Comparison of ENCODE assay signal across 16 cellular contexts in genomic region chr3:47849186-47850061, GRCh38. TPM values are rescaled to one million over a fixed set of nuclear protein-coding genes. Genes with fewer than 3 reads are reported as not detected.
DNase-seq lines count a peak whose midpoint lies in the region; ATAC-seq, FAIRE-seq and TF ChIP-seq lines count a peak whose summit lies in the region.
"Had no signal": no experiment of that assay in that cellular context is flagged by ENCODE, and none has a peak within 500 bp of the region (broad histone marks: within the 10 kb centered on the region; RNA-seq: fewer than 3 reads in every experiment).

No MANE protein-coding gene starts in this region.

- CTCF ChIA-PET in IMR-90 (lab: Yijun Ruan, JAX) (interaction anchor here (0.6 to 1.5 kb wide), 5 partner anchors 10 to 308 kb away, joined by 3 read pairs; no protein-coding TSS in a partner anchor), H1 (lab: Charles Lee; ENCODE audit: partially characterized antibody) (interaction anchor here (0.6 to 4.2 kb wide), 21 partner anchors 10 to 426 kb away, joined by 3 to 59 read pairs (median 5); no protein-coding TSS in a partner anchor)

- H3K4me3 Mint-ChIP-seq in nephron progenitor cell = no peak overlapping the region
- H3K4me3 Mint-ChIP-seq: activated CD4-positive, alpha-beta memory T cell treated with anti-CD3 and anti-CD28 coated beads for 36 hours had no signal

- H3K4me2 ChIP-seq in BLaER1 treated with 17β-estradiol and CSF1 and Interleukin-3, amounts not matched to agents 10 nM and 100 nM = peak overlapping the region; percentile 4 to 83 (median 64); a peak in 19 of 22 replicates
- no peak overlapping the region for H3K4me2 ChIP-seq in IMR-90 (ENCODE audit: low read depth, low read length)
- H3K4me2 ChIP-seq in H1 (ENCODE audit: insufficient read depth in 1 of 2, low read depth in 2 of 2, low read length in 2 of 2) = no peak overlapping the region

- no peak for TF ChIP-seq CTCF in IMR-90 (conservative IDR thresholded peaks at IDR 0.05; ENCODE audit: low read depth, low read length)
- TF ChIP-seq CTCF in H1 (IDR thresholded peaks at IDR 0.05; ENCODE audit: control extremely low read depth in 1 of 3, insufficient read depth in 1 of 3, low read depth in 1 of 3, low read length in 3 of 3) = no peak
- TF ChIP-seq CTCF in nephron progenitor cell (IDR thresholded peaks at IDR 0.05) = no peak

- H2AK5ac ChIP-seq in IMR-90 (ENCODE audit: low read depth, low read length) (no peak overlapping the region), H1 (ENCODE audit: low read depth, low read length) (no peak overlapping the region)

- no peaks in the 10 kb centered on the region for H3K9me3 Mint-ChIP-seq in nephron progenitor cell
- H3K9me3 Mint-ChIP-seq: activated CD4-positive, alpha-beta memory T cell treated with anti-CD3 and anti-CD28 coated beads for 36 hours had no signal

- H2BK120ac ChIP-seq in IMR-90 (ENCODE audit: low read depth, low read length) (no peak overlapping the region), H1 (replicated peaks; ENCODE audit: low read depth, low read length) (no peak overlapping the region)

- H2BK15ac ChIP-seq in IMR-90 (ENCODE audit: low read depth, low read length) (no peak overlapping the region), H1 (ENCODE audit: low read length) (no peak overlapping the region)

- H3K56ac ChIP-seq in IMR-90 (ENCODE audit: extremely low read depth, insufficient read depth, low read length) = no peak overlapping the region
- no peak overlapping the region for H3K56ac ChIP-seq in H1 (replicated peaks; ENCODE audit: insufficient read length, low read depth, low read length)

- in situ Hi-C loops in IMR-90 (cut with MboI; ENCODE audit: low sequenced_read_pairs) = no loop called here

- H4K20me1 ChIP-seq in BLaER1 treated with 17β-estradiol and CSF1 and Interleukin-3, amounts not matched to agents 10 nM and 100 nM = peaks cover 40 to 93% (median 84%) of the 10 kb centered on the region in 11 experiments; a peak in 21 of 22 replicates
- H4K20me1 ChIP-seq in IMR-90 (ENCODE audit: insufficient read depth, low read length) (peaks cover 70% of the 10 kb centered on the region), H1 (replicated peaks in 1 of 2; ENCODE audit: control insufficient read depth in 1 of 2, insufficient read depth in 2 of 2, low read length in 2 of 2) (peaks cover 18 to 40% of the 10 kb centered on the region in 2 experiments)

- peak overlapping the region; percentile 64 for H3K27ac Mint-ChIP-seq in nephron progenitor cell
- H3K27ac Mint-ChIP-seq: activated CD4-positive, alpha-beta memory T cell treated with anti-CD3 and anti-CD28 coated beads for 36 hours had no signal

- peaks cover 4% of the 10 kb centered on the region; the same call in 1 of the 2 replicates for H3K9me1 ChIP-seq in IMR-90 (ENCODE audit: insufficient read depth, low read length)

- no peaks in the 10 kb centered on the region for H3K79me2 ChIP-seq in H1 (ENCODE audit: control insufficient read depth in 1 of 2, insufficient read depth in 2 of 2, low read length in 2 of 2)

- no peak overlapping the region for H3K4ac ChIP-seq in IMR-90 (ENCODE audit: low read depth, low read length)
- H3K4ac ChIP-seq in H1 (replicated peaks; ENCODE audit: insufficient read length, low read depth, low read length) = no peak overlapping the region

- FAIRE-seq in H1 (lab: Jason Lieb, UNC) = no peak

- TF ChIP-seq RAD21 in IMR-90 (IDR thresholded peaks at IDR 0.05; ENCODE audit: low read length) (no peak), H1 (IDR thresholded peaks at IDR 0.05 in 1 of 2, conservative IDR thresholded peaks at IDR 0.05 in 1 of 2; ENCODE audit: low read depth in 2 of 2, low read length in 2 of 2) (no peak)

- H2BK5ac ChIP-seq in IMR-90 (ENCODE audit: low read depth, low read length, poor library complexity, severe bottlenecking) (no peak overlapping the region), H1 (ENCODE audit: low read depth, low read length) (no peak overlapping the region; the same call in 1 of the 2 replicates)

- peaks cover 87 to 97% (median 94%) of the 10 kb centered on the region in 11 experiments for H3K36me3 ChIP-seq in BLaER1 treated with 17β-estradiol and CSF1 and Interleukin-3, amounts not matched to agents 10 nM and 100 nM
- peaks cover 92% of the 10 kb centered on the region for H3K36me3 ChIP-seq in IMR-90 (ENCODE audit: control insufficient read depth, insufficient read depth, low read length)
- peaks cover 40 to 79% (median 65%) of the 10 kb centered on the region in 4 experiments for H3K36me3 ChIP-seq in H1 (ENCODE audit: control insufficient read depth in 2 of 4, insufficient read depth in 4 of 4, low read length in 3 of 4)

- H3K27me3 ChIP-seq in BLaER1 treated with 17β-estradiol and CSF1 and Interleukin-3, amounts not matched to agents 10 nM and 100 nM = no peaks in the 10 kb centered on the region
- H3K27me3 ChIP-seq in IMR-90 (ENCODE audit: control insufficient read depth, insufficient read depth, low read length) (no peaks in the 10 kb centered on the region), H1 (replicated peaks in 1 of 4; ENCODE audit: control insufficient read depth in 3 of 4, extremely low read depth in 1 of 4, insufficient read depth in 3 of 4, low read length in 3 of 4) (no peaks in the 10 kb centered on the region)
- H3K27me3 ChIP-seq: gastroesophageal sphincter had no signal

- no peak overlapping the region for H3K4me3 ChIP-seq in BLaER1 treated with 17β-estradiol and CSF1 and Interleukin-3, amounts not matched to agents 10 nM and 100 nM
- no peak overlapping the region for H3K4me3 ChIP-seq in IMR-90 (ENCODE audit: insufficient read depth, low read depth, low read length)
- no peak overlapping the region for H3K4me3 ChIP-seq in H1 (ENCODE audit: extremely low read depth in 1 of 4, insufficient read depth in 2 of 4, low read depth in 3 of 4, low read length in 4 of 4)
- H3K4me3 ChIP-seq: gastroesophageal sphincter had no signal

- dilution Hi-C loops in IMR-90 (cut with HindIII; ENCODE audit: low sequenced_read_pairs, unreplicated experiment) = no loop called here

- H4K5ac ChIP-seq in IMR-90 (ENCODE audit: low read depth, low read length) = no peak overlapping the region
- no peak overlapping the region for H4K5ac ChIP-seq in H1 (ENCODE audit: insufficient read length, low read depth, low read length)

- DNase-seq in IMR-90 (no peak), H1 (ENCODE audit: low read depth in 1 of 2, low spot score in 2 of 2) (peak in 1 of 2 experiments; percentile 46), nephron progenitor cell (no peak), HK-2 (ENCODE audit: unreplicated experiment) (no peak), NOMO-1 (lab: John Stamatoyannopoulos, UW; ENCODE audit: unreplicated experiment in 2 of 2) (no peak), NK-92 (lab: John Stamatoyannopoulos, UW; ENCODE audit: unreplicated experiment) (no peak)
- no peak for DNase-seq in activated effector memory CD4-positive, alpha-beta T cell treated with Interleukin-2 at 50 U/mL for 16 hours
- DNase-seq: activated CD4-positive, alpha-beta memory T cell treated with anti-CD3 and anti-CD28 coated beads for 36 hours; activated T-cell treated with anti-CD3 and anti-CD28 coated beads, Interleukin-2, amount 50 U/mL, for 48 hours; cerebellar nuclear complex; midbrain; NCI-H1436 treated with DMSO at 0.1 percent for 48 hours; NCI-H345; stimulated activated CD4-positive, alpha-beta T cell treated with anti-CD3 and anti-CD28 coated beads, Interleukin-12 subunit alpha, Interleukin-12 subunit beta, amount 100 ng/mL, for 4 hours had no signal

- H3K23me2 ChIP-seq in H1 (ENCODE audit: low read depth, low read length) = no peaks in the 10 kb centered on the region

- no peaks in the 10 kb centered on the region for H3K9me3 ChIP-seq in BLaER1 treated with 17β-estradiol and CSF1 and Interleukin-3, amounts not matched to agents 10 nM and 100 nM (replicated peaks in 1 of 11)
- H3K9me3 ChIP-seq in IMR-90 (ENCODE audit: control insufficient read depth, insufficient read depth, low read length) = no peaks in the 10 kb centered on the region
- H3K9me3 ChIP-seq in H1 (ENCODE audit: insufficient read depth in 2 of 2, low read depth in 1 of 2, low read length in 1 of 2) = no peaks in the 10 kb centered on the region
- H3K9me3 ChIP-seq: gastroesophageal sphincter had no signal

- ATAC-seq in IMR-90 (ENCODE audit: low read depth) = peak; percentile 5
- ATAC-seq: gastroesophageal sphincter had no signal

- peaks cover 0 to 6% of the 10 kb centered on the region in 2 experiments; a peak in 2 of 4 replicates for H3K79me1 ChIP-seq in IMR-90 (ENCODE audit: low read depth in 1 of 2, low read length in 2 of 2)
- H3K79me1 ChIP-seq in H1 (ENCODE audit: low read depth, low read length) = peaks cover 5% of the 10 kb centered on the region

- peaks cover 19% of the 10 kb centered on the region for H3K4me1 Mint-ChIP-seq in nephron progenitor cell

- BruUV-seq in IMR-90 (replicated peaks; lab: Mats Ljungman, UMichigan) = TSS peak; percentile 63

- H3K18ac ChIP-seq in IMR-90 (ENCODE audit: low read depth, low read length) (no peak overlapping the region), H1 (ENCODE audit: extremely low read depth, low read length) (no peak overlapping the region)

- H2AK9ac ChIP-seq in IMR-90 (replicated peaks; ENCODE audit: low read depth, low read length, poor library complexity) = no peak overlapping the region

- no peaks in the 10 kb centered on the region for H3K27me3 Mint-ChIP-seq in nephron progenitor cell (ENCODE audit: low read depth, poor library complexity)
- H3K27me3 Mint-ChIP-seq: activated CD4-positive, alpha-beta memory T cell treated with anti-CD3 and anti-CD28 coated beads for 36 hours had no signal

- no peak overlapping the region for H2BK12ac ChIP-seq in H1 (ENCODE audit: low read depth, low read length)

- H3K14ac ChIP-seq in IMR-90 (replicated peaks; ENCODE audit: low read depth, low read length) = no peak overlapping the region
- no peak overlapping the region for H3K14ac ChIP-seq in H1 (ENCODE audit: insufficient read length)

- no peak overlapping the region for H2BK20ac ChIP-seq in IMR-90 (ENCODE audit: low read depth, low read length)
- no peak overlapping the region for H2BK20ac ChIP-seq in H1 (ENCODE audit: low read length)

- H2AFZ ChIP-seq in IMR-90 (replicated peaks; ENCODE audit: low read length, poor library complexity) (peak overlapping the region; percentile 0), H1 (ENCODE audit: low read length) (no peak overlapping the region)

- peak overlapping the region in 6 of 11 experiments; percentile 11 to 57 (median 40); a peak in 7 of 22 replicates for H3K9ac ChIP-seq in BLaER1 treated with 17β-estradiol and CSF1 and Interleukin-3, amounts not matched to agents 10 nM and 100 nM
- H3K9ac ChIP-seq in IMR-90 (ENCODE audit: low read depth, low read length) (no peak overlapping the region), H1 (replicated peaks in 1 of 4; ENCODE audit: extremely low read depth in 1 of 4, low read depth in 3 of 4, low read length in 3 of 4) (no peak overlapping the region)

- H4K8ac ChIP-seq in IMR-90 (ENCODE audit: low read depth in 2 of 2, low read length in 2 of 2) (no peak overlapping the region), H1 (ENCODE audit: extremely low read depth, insufficient read depth, low read length) (no peak overlapping the region; the same call in 1 of the 2 replicates)

- POLR2A ChIA-PET in IMR-90 (lab: Charles Lee; ENCODE audit: unreplicated experiment) = no interaction called here
- POLR2A ChIA-PET in H1 (lab: Charles Lee; ENCODE audit: partially characterized antibody) = interaction anchor here (1.0 to 4.1 kb wide), 13 partner anchors 8 to 338 kb away, joined by 3 to 31 read pairs (median 4); partner anchors contain the start of gene CDC25A

- peak overlapping the region in 4 of 11 experiments; percentile 4 to 51 (median 5); a peak in 3 of 22 replicates for H3K27ac ChIP-seq in BLaER1 treated with 17β-estradiol and CSF1 and Interleukin-3, amounts not matched to agents 10 nM and 100 nM
- no peak overlapping the region for H3K27ac ChIP-seq in IMR-90 (ENCODE audit: insufficient read depth, low read length)
- H3K27ac ChIP-seq in H1 (ENCODE audit: low read depth, low read length) = no peak overlapping the region

- intact Hi-C loops in IMR-90 (cut with micrococcal nuclease) = loop anchor here (1.0 to 5.0 kb wide), 2 partner anchors 141 to 308 kb away; no protein-coding TSS in a partner anchor

- no peak for TF ChIP-seq EP300 in H1 (IDR thresholded peaks at IDR 0.05; ENCODE audit: borderline replicate concordance in 1 of 2, low read depth in 2 of 2, low read length in 2 of 2)

- 88% methylated on average over 18 of the region's 42 CpGs; no CpG with 5 or more reads in 1 of the 2 experiments for WGBS in IMR-90 (ENCODE audit: extremely low coverage in 2 of 2, insufficient read length in 1 of 2), 2 experiments
- 97% methylated on average over 41 of the region's 42 CpGs; no CpG with 5 or more reads in 1 of the 2 experiments for WGBS in H1 (ENCODE audit: extremely low coverage in 1 of 2, insufficient coverage in 1 of 2, insufficient read length in 1 of 2, insufficient replicate concordance in 2 of 2, low coverage in 1 of 2, low lambda C conversion rate in 2 of 2, missing lambda C conversion rate in 1 of 2), 2 experiments

- H3K23ac ChIP-seq in IMR-90 (ENCODE audit: low read depth, low read length) = no peak overlapping the region
- no peak overlapping the region for H3K23ac ChIP-seq in H1 (ENCODE audit: insufficient read length)

- TF ChIP-seq POLR2A in IMR-90 (IDR thresholded peaks at IDR 0.05; ENCODE audit: low read depth, low read length) (peak; percentile 12; the same call in 1 of the 2 replicates), H1 (IDR thresholded peaks at IDR 0.05; ENCODE audit: control extremely low read depth in 1 of 2, low read depth in 2 of 2, low read length in 2 of 2) (no peak; a peak in 1 of 3 replicates)

- no peak overlapping the region for H4K91ac ChIP-seq in IMR-90 (ENCODE audit: insufficient read depth, low read depth, low read length)
- H4K91ac ChIP-seq in H1 (replicated peaks; ENCODE audit: insufficient read length, low read length) = no peak overlapping the region

- peaks cover 25 to 45% (median 42%) of the 10 kb centered on the region in 10 experiments for H3K4me1 ChIP-seq in BLaER1 treated with 17β-estradiol and CSF1 and Interleukin-3, amounts not matched to agents 10 nM and 100 nM
- H3K4me1 ChIP-seq in IMR-90 (ENCODE audit: control insufficient read depth, insufficient read depth, low read length) (peaks cover 2% of the 10 kb centered on the region; the same call in 1 of the 2 replicates), H1 (replicated peaks in 1 of 4; ENCODE audit: control insufficient read depth in 3 of 4, insufficient read depth in 4 of 4, low read length in 3 of 4) (no peaks in the 10 kb centered on the region)
- H3K4me1 ChIP-seq: gastroesophageal sphincter had no signal

- H3K36me3 Mint-ChIP-seq in nephron progenitor cell (ENCODE audit: low read depth) = peaks cover 14% of the 10 kb centered on the region

RNA-seq across cellular contexts. Expression of gene DHX30, which starts 46.5 kb away (rescaled TPM):
- 51.7 and 57.2 TPM in 2 replicates for total RNA-seq in IMR-90 (2012; rRNA removed)
- polyA plus RNA-seq in IMR-90 (2012; rRNA removed) (55.6 and 63.0 TPM in 2 replicates), H1 (2011; rRNA removed) (82.4 and 112 TPM in 2 replicates)
- polyA plus RNA-seq in IMR-90 (2012; cell fraction: cytosol; rRNA removed) = 37.1 and 45.6 TPM in 2 replicates
- polyA plus RNA-seq in IMR-90 (2012; cell fraction: nucleus; rRNA removed; ENCODE audit: low replicate concordance) = 104 and 239 TPM in 2 replicates
- total RNA-seq in H1 (2021; fragmentation: NEBNext Ultra II Directional; extraction: Animal tissue kit (Norgen Biotek cat#: 25700)) = 97.7 and 97.9 TPM in 2 replicates
- 89.8 TPM for polyA plus RNA-seq in H1 (2011; cell fraction: cytosol; rRNA removed)
- 260 TPM for polyA plus RNA-seq in H1 (2011; cell fraction: nucleus; rRNA removed)
- 52.1 to 83.2 TPM (median 77.3 TPM) in 4 replicates for polyA plus RNA-seq in H1 (2012, experiment 1 of 2)
- polyA plus RNA-seq in H1 (2012, experiment 2 of 2) = 71.1 TPM
- 62.8 TPM for polyA plus RNA-seq in H1 (2013, experiment 1 of 2)
- polyA plus RNA-seq in H1 (2013, experiment 2 of 2) = 56.5 TPM
- 100 and 115 TPM in 2 replicates for polyA minus RNA-seq in H1 (2011; rRNA and poly(A)+ RNA removed)
- 65.0 TPM for polyA minus RNA-seq in H1 (2011; cell fraction: cytosol; rRNA and poly(A)+ RNA removed)
- polyA minus RNA-seq in H1 (2011; cell fraction: nucleus; rRNA and poly(A)+ RNA removed) = 108 TPM

Comparison
In these comparisons a context has a peak if more than half of its experiments do, and no peak if none do; other contexts are left out.
1. H3K4me2 ChIP-seq: peak in BLaER1 treated with 17β-estradiol and CSF1 and Interleukin-3, amounts not matched to agents 10 nM and 100 nM (11 of 11); none in IMR-90 (single experiment) and H1 (0 of 2).
2. H3K9ac ChIP-seq: peak in BLaER1 treated with 17β-estradiol and CSF1 and Interleukin-3, amounts not matched to agents 10 nM and 100 nM (6 of 11); none in IMR-90 (single experiment) and H1 (0 of 4).